ENCODE assay signal across 10 cellular contexts in genomic region chr5:132266031-132266835, GRCh38. TPM values are rescaled to one million over a fixed set of nuclear protein-coding genes. Genes with fewer than 3 reads are reported as not detected.
A peak's percentile ranks its signal among the peaks of the same experiment; 100 is the strongest.
DNase-seq lines count a peak whose midpoint lies in the region; ATAC-seq and TF ChIP-seq lines count a peak whose summit lies in the region.
"Had no signal": no experiment of that assay in that cellular context is flagged by ENCODE, and none has a peak within 500 bp of the region (broad histone marks: within the 10 kb centered on the region; RNA-seq: fewer than 3 reads in every experiment).

No MANE protein-coding gene starts in this region.

- no peak for TF ChIP-seq POLR2A in stomach (IDR thresholded peaks at IDR 0.05)
- no peak for TF ChIP-seq POLR2A in testis (IDR thresholded peaks at IDR 0.05)

- no peak overlapping the region for H3K4me3 ChIP-seq in stomach
- no peak overlapping the region for H3K4me3 ChIP-seq in testis

- no peak overlapping the region for H3K4me3 Mint-ChIP-seq in activated T-helper 2 cell treated with anti-CD3 and anti-CD28 coated beads, Interferon-gamma antibody, Interleukin-2, Interleukin-4, amounts not matched to agents 10 μg/mL and 5 μg/mL and 100 μg/mL, durations not matched to agents 14 hours and 24 hours and 36 hours (ENCODE audit: low read depth)
- H3K4me3 Mint-ChIP-seq: naive thymus-derived CD4-positive, alpha-beta T cell had no signal

- WGBS in stomach, 5 donors: 81 to 87% (median 86%) methylated on average over 6 to 7 of the region's 7 CpGs
- 78 to 90% methylated on average over 3 to 7 of the region's 7 CpGs for WGBS in testis, 2 donors

- H3K4me1 Mint-ChIP-seq in activated T-helper 2 cell treated with anti-CD3 and anti-CD28 coated beads, Interferon-gamma antibody, Interleukin-2, Interleukin-4, amounts not matched to agents 10 μg/mL and 5 μg/mL and 100 μg/mL, durations not matched to agents 14 hours and 24 hours and 36 hours (ENCODE audit: low read depth): peaks cover 30% of the 10 kb centered on the region

- H3K36me3 ChIP-seq in stomach (peaks cover 0 to 45% (median 17%) of the 10 kb centered on the region in 4 donors), testis (ENCODE audit: low read depth, missing control alignments) (no peaks in the 10 kb centered on the region)

- DNase-seq in NCI-H226 (peak; percentile 29), caudate nucleus (lab: John Stamatoyannopoulos, UW) (no peak), mesenteric fat pad (ENCODE audit: low spot score) (peak; percentile 78), stomach (no peak), testis (no peak)
- DNase-seq in activated T-helper 2 cell treated with anti-CD3 and anti-CD28 coated beads, Interferon-gamma antibody, Interleukin-2, Interleukin-4, amounts not matched to agents 10 μg/mL and 5 μg/mL and 100 μg/mL, durations not matched to agents 14 hours and 24 hours and 36 hours (ENCODE audit: low spot score): no peak
- DNase-seq: NCI-H187 treated with DMSO at 0.1 percent for 48 hours had no signal

- H3K27ac ChIP-seq in caudate nucleus (ENCODE audit: low read depth, low read length) (peak overlapping the region; percentile 39), stomach (peak overlapping the region in 4 of 5 donors; percentile 72 to 97 (median 88)), testis (no peak overlapping the region)

- no peak overlapping the region for H3K27ac Mint-ChIP-seq in activated T-helper 2 cell treated with anti-CD3 and anti-CD28 coated beads, Interferon-gamma antibody, Interleukin-2, Interleukin-4, amounts not matched to agents 10 μg/mL and 5 μg/mL and 100 μg/mL, durations not matched to agents 14 hours and 24 hours and 36 hours
- H3K27ac Mint-ChIP-seq: naive thymus-derived CD4-positive, alpha-beta T cell had no signal

- H3K4me1 ChIP-seq in stomach (peaks cover 16 to 76% (median 43%) of the 10 kb centered on the region in 4 donors), testis (peaks cover 11% of the 10 kb centered on the region)

- ATAC-seq in GM21529 (IDR thresholded peaks at IDR 0.05; ENCODE audit: unreplicated experiment) (no peak), HG03354 (IDR thresholded peaks at IDR 0.05; ENCODE audit: poor library complexity, severe bottlenecking, unreplicated experiment) (no peak)
- ATAC-seq: naive thymus-derived CD4-positive, alpha-beta T cell had no signal

- H3K9me3 Mint-ChIP-seq in activated T-helper 2 cell treated with anti-CD3 and anti-CD28 coated beads, Interferon-gamma antibody, Interleukin-2, Interleukin-4, amounts not matched to agents 10 μg/mL and 5 μg/mL and 100 μg/mL, durations not matched to agents 14 hours and 24 hours and 36 hours: no peaks in the 10 kb centered on the region

- H3K27me3 ChIP-seq in stomach (no peaks in the 10 kb centered on the region), testis (no peaks in the 10 kb centered on the region)

- H3K27me3 Mint-ChIP-seq in activated T-helper 2 cell treated with anti-CD3 and anti-CD28 coated beads, Interferon-gamma antibody, Interleukin-2, Interleukin-4, amounts not matched to agents 10 μg/mL and 5 μg/mL and 100 μg/mL, durations not matched to agents 14 hours and 24 hours and 36 hours (ENCODE audit: low read depth): no peaks in the 10 kb centered on the region
- H3K27me3 Mint-ChIP-seq: naive thymus-derived CD4-positive, alpha-beta T cell had no signal

- TF ChIP-seq CTCF in stomach (IDR thresholded peaks at IDR 0.05) (no peak), testis (IDR thresholded peaks at IDR 0.05) (no peak)

- intact Hi-C loops in stomach (cut with DNase I; ENCODE audit: low total_unique reads) (no loop called here), testis (cut with DNase I; ENCODE audit: low total_unique reads) (no loop called here)
- intact Hi-C loops in activated T-helper 2 cell treated with anti-CD3 and anti-CD28 coated beads, Interferon-gamma antibody, Interleukin-2, Interleukin-4, amounts not matched to agents 10 μg/mL and 5 μg/mL and 100 μg/mL, durations not matched to agents 14 hours and 24 hours and 36 hours (cut with micrococcal nuclease): no loop called here

- H3K36me3 Mint-ChIP-seq in activated T-helper 2 cell treated with anti-CD3 and anti-CD28 coated beads, Interferon-gamma antibody, Interleukin-2, Interleukin-4, amounts not matched to agents 10 μg/mL and 5 μg/mL and 100 μg/mL, durations not matched to agents 14 hours and 24 hours and 36 hours (ENCODE audit: low read depth): no peaks in the 10 kb centered on the region
- H3K36me3 Mint-ChIP-seq: naive thymus-derived CD4-positive, alpha-beta T cell had no signal

- no peak for TF ChIP-seq EP300 in stomach (IDR thresholded peaks at IDR 0.05)

- no peaks in the 10 kb centered on the region for H3K9me3 ChIP-seq in stomach
- no peaks in the 10 kb centered on the region for H3K9me3 ChIP-seq in testis

RNA-seq across cellular contexts. Expression of gene PDLIM4, which starts 8.7 kb away (rescaled TPM):
- total RNA-seq in mesenteric fat pad (23.1 TPM), stomach (10 to 100 TPM in 4 of 5 donors, not detected in 1; 13.9 to 37.8 (median 25.4) TPM), testis (10 to 100 TPM; 11.8 to 18.5 TPM)
- polyA plus RNA-seq in stomach (10 to 100 TPM; 11.2 to 52.4 (median 16.1) TPM), testis (ENCODE audit: insufficient read depth, low read depth, low replicate concordance) (20.5 TPM)
- 1.2 and 2.0 TPM in 2 replicates for total RNA-seq in activated T-helper 2 cell treated with anti-CD3 and anti-CD28 coated beads, Interferon-gamma antibody, Interleukin-2, Interleukin-4, amounts not matched to agents 10 μg/mL and 5 μg/mL and 100 μg/mL, durations not matched to agents 14 hours and 24 hours and 36 hours
- polyA plus RNA-seq: naive thymus-derived CD4-positive, alpha-beta T cell had no signal

RNA-seq across cellular contexts. Expression of gene SLC22A4, which starts 28.0 kb away (rescaled TPM):
- total RNA-seq in mesenteric fat pad (5.4 TPM), stomach (10 to 100 TPM in 1 of 5 donors, 1 to 10 TPM in 1, under 1 TPM in 1, not detected in 2; 0.37 to 24.5 (median 6.1) TPM), testis (1 to 10 TPM; 1.5 to 2.3 TPM)
- polyA plus RNA-seq in stomach (under 1 TPM; 0.31 to 0.61 (median 0.45) TPM), testis (ENCODE audit: insufficient read depth, low read depth, low replicate concordance) (1.1 TPM)
- 1.7 and 2.3 TPM in 2 replicates for total RNA-seq in activated T-helper 2 cell treated with anti-CD3 and anti-CD28 coated beads, Interferon-gamma antibody, Interleukin-2, Interleukin-4, amounts not matched to agents 10 μg/mL and 5 μg/mL and 100 μg/mL, durations not matched to agents 14 hours and 24 hours and 36 hours
- polyA plus RNA-seq: naive thymus-derived CD4-positive, alpha-beta T cell had no signal

RNA-seq across cellular contexts. Expression of gene P4HA2, which starts 38.6 kb away (rescaled TPM):
- 15.7 TPM for total RNA-seq in mesenteric fat pad
- total RNA-seq in stomach: 100 to 1,000 TPM in 1 of 5 donors, 10 to 100 TPM in 4; 18.7 to 109 (median 37.9) TPM
- 10 to 100 TPM in 2 of 3 donors, 1 to 10 TPM in 1; 9.0 to 21.2 (median 20.4) TPM for polyA plus RNA-seq in stomach
- total RNA-seq in testis: 10 to 100 TPM; 20.4 to 22.8 TPM
- 25.4 TPM for polyA plus RNA-seq in testis (ENCODE audit: insufficient read depth, low read depth, low replicate concordance)
- total RNA-seq in activated T-helper 2 cell treated with anti-CD3 and anti-CD28 coated beads, Interferon-gamma antibody, Interleukin-2, Interleukin-4, amounts not matched to agents 10 μg/mL and 5 μg/mL and 100 μg/mL, durations not matched to agents 14 hours and 24 hours and 36 hours: 44.9 and 47.0 TPM in 2 replicates
- polyA plus RNA-seq: naive thymus-derived CD4-positive, alpha-beta T cell had no signal

Comparison
In these comparisons a context has a peak if more than half of its experiments do, and no peak if none do; other contexts are left out.
1. DNase-seq: peak in NCI-H226 (single experiment) and mesenteric fat pad (single experiment); none in caudate nucleus (0 of 61), stomach (single experiment), testis (single experiment) and activated T-helper 2 cell treated with anti-CD3 and anti-CD28 coated beads, Interferon-gamma antibody, Interleukin-2, Interleukin-4, amounts not matched to agents 10 μg/mL and 5 μg/mL and 100 μg/mL, durations not matched to agents 14 hours and 24 hours and 36 hours (single experiment).
2. H3K27ac ChIP-seq: peak in caudate nucleus (single experiment) and stomach (4 of 5); none in testis (0 of 2).